27 cellular contexts compared by ENCODE assay signal in genomic region chr13:41056996-41057711, GRCh38. TPM values are rescaled to one million over a fixed set of nuclear protein-coding genes. Genes with fewer than 3 reads are reported as not detected.
DNase-seq lines count a peak whose midpoint lies in the region; ATAC-seq, FAIRE-seq and TF ChIP-seq lines count a peak whose summit lies in the region.
"Had no signal": no experiment of that assay in that cellular context is flagged by ENCODE, and none has a peak within 500 bp of the region (broad histone marks: within the 10 kb centered on the region; RNA-seq: fewer than 3 reads in every experiment).

No MANE protein-coding gene starts in this region.

- no peak for FAIRE-seq in H54 (lab: Jason Lieb, UNC)
- FAIRE-seq: H1 had no signal

- intact Hi-C loops in left ventricle myocardium inferior (cut with micrococcal nuclease), result no loop called here
- intact Hi-C loops in left ventricle myocardium superior (cut with micrococcal nuclease), result no loop called here

- peaks cover 3% of the 10 kb centered on the region for H3K36me3 Mint-ChIP-seq in T-helper 17 cell (ENCODE audit: low read depth)
- H3K36me3 Mint-ChIP-seq in nephron (ENCODE audit: low read depth), result peaks cover 3% of the 10 kb centered on the region
- H3K36me3 Mint-ChIP-seq in type B pancreatic cell, result peaks cover 11% of the 10 kb centered on the region
- H3K36me3 Mint-ChIP-seq: natural killer cell treated with Interleukin-12 subunit alpha and Interleukin-12 subunit beta and Interleukin-15 and Interleukin-18, amount 100 ng/mL, for 72 hours had no signal

- peaks cover 50% of the 10 kb centered on the region for H3K4me1 Mint-ChIP-seq in T-helper 17 cell
- H3K4me1 Mint-ChIP-seq in nephron, result peaks cover 50% of the 10 kb centered on the region
- H3K4me1 Mint-ChIP-seq in type B pancreatic cell (ENCODE audit: unreplicated experiment), result peaks cover 37% of the 10 kb centered on the region

- H3K27me3 Mint-ChIP-seq in T-helper 17 cell, result no peaks in the 10 kb centered on the region
- peaks cover 5% of the 10 kb centered on the region for H3K27me3 Mint-ChIP-seq in nephron (ENCODE audit: low read depth)
- peaks cover 14% of the 10 kb centered on the region for H3K27me3 Mint-ChIP-seq in type B pancreatic cell
- H3K27me3 Mint-ChIP-seq: natural killer cell treated with Interleukin-12 subunit alpha and Interleukin-12 subunit beta and Interleukin-15 and Interleukin-18, amount 100 ng/mL, for 72 hours had no signal

- H3K9me3 Mint-ChIP-seq in nephron, result no peaks in the 10 kb centered on the region
- H3K9me3 Mint-ChIP-seq in type B pancreatic cell, result no peaks in the 10 kb centered on the region
- H3K9me3 Mint-ChIP-seq: natural killer cell treated with Interleukin-12 subunit alpha and Interleukin-12 subunit beta and Interleukin-15 and Interleukin-18, amount 100 ng/mL, for 72 hours had no signal

- in situ Hi-C loops in G401 (cut with HindIII; ENCODE audit: low sequenced_read_pairs), result no loop called here

- H3K4me3 Mint-ChIP-seq in T-helper 17 cell (peak overlapping the region; percentile 31), nephron (peak overlapping the region in 2 of 3 experiments; percentile 24 to 70), type B pancreatic cell (peak overlapping the region; percentile 68)
- H3K4me3 Mint-ChIP-seq: CD4-positive, alpha-beta memory T cell; natural killer cell treated with Interleukin-12 subunit alpha and Interleukin-12 subunit beta and Interleukin-15 and Interleukin-18, amount 100 ng/mL, for 72 hours had no signal

- no peaks in the 10 kb centered on the region for H3K9me3 ChIP-seq in left ventricle myocardium inferior (replicated peaks)
- no peaks in the 10 kb centered on the region for H3K9me3 ChIP-seq in T-helper 17 cell (ENCODE audit: control insufficient read depth, low read length, poor library complexity, severe bottlenecking)
- H3K9me3 ChIP-seq: SJCRH30, vagina had no signal

- ATAC-seq in left ventricle myocardium superior, result no peak
- ATAC-seq in T-helper 17 cell, result no peak
- ATAC-seq: natural killer cell treated with Interleukin-12 subunit alpha and Interleukin-12 subunit beta and Interleukin-15 and Interleukin-18, amount 100 ng/mL, for 72 hours had no signal

- TF ChIP-seq POLR2A in H54 (IDR thresholded peaks at IDR 0.05; ENCODE audit: low read depth, low read length), result no peak

- DNase-seq in left ventricle myocardium inferior, result no peak
- DNase-seq in left ventricle myocardium superior, result no peak
- DNase-seq in T-helper 17 cell, result no peak
- DNase-seq in type B pancreatic cell (ENCODE audit: extremely low spot score, unreplicated experiment), result no peak
- DNase-seq in COLO829 (ENCODE audit: low spot score), result no peak
- DNase-seq in H54 (ENCODE audit: insufficient read length, low spot score), result no peak
- no peak for DNase-seq in G401 (ENCODE audit: low spot score)
- DNase-seq: ACHN; activated CD4-positive, alpha-beta T cell treated with anti-CD3 and anti-CD28 coated beads, Interleukin-2, amount 50 U/mL, for 48 hours; activated gamma-delta T cell treated with Interleukin-2 at 50 U/mL for 16 hours; amniotic stem cell; CD4-positive, alpha-beta memory T cell; foreskin melanocyte; KBM-7; kidney glomerular epithelial cell; MV-4-11; NCI-H1694 treated with DMSO at 0.1 percent for 48 hours; NCI-H774; SJCRH30; stimulated activated CD4-positive, alpha-beta T cell treated with anti-CD3 and anti-CD28 coated beads, Interleukin-2, amount 100 ng/mL, for 48 hours; WERI-Rb-1 had no signal

- H3K27ac ChIP-seq in left ventricle myocardium inferior (replicated peaks), result peak overlapping the region; percentile 98
- H3K27ac ChIP-seq: cardiac muscle cell, parathyroid adenoma, SJCRH30, vagina, WERI-Rb-1 had no signal

- H3K27me3 ChIP-seq in left ventricle myocardium inferior (ENCODE audit: low read depth), result no peaks in the 10 kb centered on the region
- H3K27me3 ChIP-seq: cardiac muscle cell, SJCRH30, vagina had no signal

- H3K27ac Mint-ChIP-seq in T-helper 17 cell, result no peak overlapping the region
- peak overlapping the region in 2 of 3 experiments; percentile 64 to 81 for H3K27ac Mint-ChIP-seq in nephron
- H3K27ac Mint-ChIP-seq in type B pancreatic cell, result peak overlapping the region; percentile 100

- TF ChIP-seq CTCF in left ventricle myocardium inferior (IDR thresholded peaks at IDR 0.05; ENCODE audit: borderline replicate concordance) (no peak), nephron (IDR thresholded peaks at IDR 0.05; ENCODE audit: unreplicated experiment in 3 of 3) (no peak), type B pancreatic cell (conservative IDR thresholded peaks at IDR 0.05) (no peak)

- H3K4me1 ChIP-seq in left ventricle myocardium inferior, result peaks cover 94% of the 10 kb centered on the region
- H3K4me1 ChIP-seq: parathyroid adenoma, SJCRH30 had no signal

- peak overlapping the region; percentile 79 for H3K4me3 ChIP-seq in left ventricle myocardium inferior
- H3K4me3 ChIP-seq: cardiac muscle cell, SJCRH30 had no signal

- no peaks in the 10 kb centered on the region for H3K36me3 ChIP-seq in left ventricle myocardium inferior
- H3K36me3 ChIP-seq: cardiac muscle cell, SJCRH30, vagina, WERI-Rb-1 had no signal

RNA-seq across cellular contexts. Expression of gene WBP4, which starts 4.2 kb away (rescaled TPM):
- total RNA-seq in left ventricle myocardium inferior (22.6 TPM), left ventricle myocardium superior (20.8 TPM), T-helper 17 cell (1 to 10 TPM; 4.4 to 5.3 TPM), type B pancreatic cell (ENCODE audit: low replicate concordance) (5.6 and 7.9 TPM in 2 replicates)
- 9.7 and 16.5 TPM in 2 replicates for total RNA-seq in G401 (2014; rRNA removed; shearing (Covaris generic))

RNA-seq across cellular contexts. Expression of gene ELF1, which starts 38.0 kb away (rescaled TPM):
- total RNA-seq in left ventricle myocardium inferior, result 31.1 TPM
- 33.3 TPM for total RNA-seq in left ventricle myocardium superior
- 100 to 1,000 TPM; 197 to 232 TPM for total RNA-seq in T-helper 17 cell
- total RNA-seq in type B pancreatic cell (ENCODE audit: low replicate concordance), result 47.4 and 97.2 TPM in 2 replicates
- total RNA-seq in G401 (2014; rRNA removed; shearing (Covaris generic)), result 6.7 and 9.0 TPM in 2 replicates
